ENCODE assay signal across 6 cellular contexts in the genomic region with DNA sequence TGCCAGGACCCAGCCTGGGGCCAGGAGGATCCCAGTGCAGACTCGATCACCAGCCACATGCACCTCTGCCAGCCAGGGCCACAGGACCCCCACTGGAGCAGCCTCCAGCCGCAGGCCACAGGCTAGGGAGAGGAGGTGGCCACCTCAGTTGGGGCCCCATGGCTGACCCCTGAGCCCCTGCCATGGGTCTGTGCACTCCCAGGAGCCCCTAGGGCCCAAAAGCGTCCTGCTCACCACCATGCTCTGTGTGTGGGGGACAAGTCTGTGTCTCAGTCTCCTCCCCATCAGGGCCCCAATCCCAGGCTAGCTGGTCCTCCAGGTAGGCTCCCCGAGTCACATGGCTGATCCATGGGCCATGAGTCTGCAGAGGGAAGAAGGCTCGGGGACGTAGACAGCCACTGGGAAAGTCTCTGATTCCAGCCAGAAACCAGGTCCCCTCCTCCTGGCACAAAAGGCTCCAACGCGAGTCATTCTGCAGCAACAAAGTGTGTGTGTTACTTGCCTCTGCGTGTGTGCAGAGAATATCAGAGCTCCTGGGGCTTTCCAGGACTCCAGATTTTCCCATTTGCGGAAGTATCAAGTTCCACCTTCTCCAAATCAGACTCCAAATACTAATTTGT.
DNase-seq lines count a peak whose midpoint lies in the region; ATAC-seq lines count a peak whose summit lies in the region.

No MANE protein-coding gene starts in this region.

- H3K27me3 ChIP-seq in mucosa of rectum (ENCODE audit: control insufficient read depth in 2 of 2, insufficient read depth in 2 of 2, low read length in 2 of 2) = no peaks in the 10 kb centered on the region

- H3K27ac Mint-ChIP-seq in activated naive CD8-positive, alpha-beta T cell treated with anti-CD3 and anti-CD28 coated beads, Interleukin-2, amount 50 U/mL, for 24 hours = peak overlapping the region; percentile 69

- peak; percentile 1 for ATAC-seq in HG02798 (IDR thresholded peaks at IDR 0.05; ENCODE audit: poor library complexity, unreplicated experiment)
- no peak for ATAC-seq in activated naive CD8-positive, alpha-beta T cell treated with anti-CD3 and anti-CD28 coated beads, Interleukin-2, amount 50 U/mL, for 24 hours
- ATAC-seq in HG02981 (IDR thresholded peaks at IDR 0.05; ENCODE audit: unreplicated experiment) = no peak

- H3K36me3 ChIP-seq in mucosa of rectum (ENCODE audit: control insufficient read depth in 2 of 2, insufficient read depth in 2 of 2, low read length in 2 of 2) = no peaks in the 10 kb centered on the region

- H3K4me1 Mint-ChIP-seq in activated naive CD8-positive, alpha-beta T cell treated with anti-CD3 and anti-CD28 coated beads, Interleukin-2, amount 50 U/mL, for 24 hours = peaks cover 8% of the 10 kb centered on the region

- peak overlapping the region; percentile 53 to 69 for H3K4me3 ChIP-seq in mucosa of rectum (ENCODE audit: low read length in 2 of 2)

- H3K9ac ChIP-seq in mucosa of rectum (ENCODE audit: low read depth in 1 of 2, low read length in 2 of 2) = peak overlapping the region; percentile 63 to 65

- H3K9me3 ChIP-seq in mucosa of rectum (ENCODE audit: control insufficient read depth in 2 of 2, low read length in 2 of 2) = no peaks in the 10 kb centered on the region

- no peaks in the 10 kb centered on the region for H3K27me3 Mint-ChIP-seq in activated naive CD8-positive, alpha-beta T cell treated with anti-CD3 and anti-CD28 coated beads, Interleukin-2, amount 50 U/mL, for 24 hours

- peaks cover 35 to 36% of the 10 kb centered on the region in 2 donors for H3K4me1 ChIP-seq in mucosa of rectum (ENCODE audit: control insufficient read depth in 2 of 2, insufficient read depth in 2 of 2, low read length in 2 of 2)

- no peak for DNase-seq in activated naive CD8-positive, alpha-beta T cell treated with anti-CD3 and anti-CD28 coated beads, Interleukin-2, amount 50 U/mL, for 24 hours
- no peak for DNase-seq in SW 1271 (lab: John Stamatoyannopoulos, UW)
- DNase-seq in activated gamma-delta T cell treated with Interleukin-2 at 50 U/mL for 16 hours = no peak

- no peaks in the 10 kb centered on the region for H3K36me3 Mint-ChIP-seq in activated naive CD8-positive, alpha-beta T cell treated with anti-CD3 and anti-CD28 coated beads, Interleukin-2, amount 50 U/mL, for 24 hours (ENCODE audit: low read depth)

- peak overlapping the region; percentile 86 to 91 for H3K27ac ChIP-seq in mucosa of rectum (ENCODE audit: low read depth in 2 of 2, low read length in 2 of 2)

- peak overlapping the region; percentile 72 for H3K4me3 Mint-ChIP-seq in activated naive CD8-positive, alpha-beta T cell treated with anti-CD3 and anti-CD28 coated beads, Interleukin-2, amount 50 U/mL, for 24 hours

- no peaks in the 10 kb centered on the region for H3K9me3 Mint-ChIP-seq in activated naive CD8-positive, alpha-beta T cell treated with anti-CD3 and anti-CD28 coated beads, Interleukin-2, amount 50 U/mL, for 24 hours
